1 cellular context compared by ENCODE assay signal in genomic region chr13:27183561-27184147, GRCh38.
TF ChIP-seq lines count a peak whose summit lies in the region.

No MANE protein-coding gene starts in this region.

TF ChIP-seq in GM23338, 12 proteins besides CTCF, POLR2A, EP300 and RAD21 (continued from another document):
- TF ChIP-seq, protein P1, sequence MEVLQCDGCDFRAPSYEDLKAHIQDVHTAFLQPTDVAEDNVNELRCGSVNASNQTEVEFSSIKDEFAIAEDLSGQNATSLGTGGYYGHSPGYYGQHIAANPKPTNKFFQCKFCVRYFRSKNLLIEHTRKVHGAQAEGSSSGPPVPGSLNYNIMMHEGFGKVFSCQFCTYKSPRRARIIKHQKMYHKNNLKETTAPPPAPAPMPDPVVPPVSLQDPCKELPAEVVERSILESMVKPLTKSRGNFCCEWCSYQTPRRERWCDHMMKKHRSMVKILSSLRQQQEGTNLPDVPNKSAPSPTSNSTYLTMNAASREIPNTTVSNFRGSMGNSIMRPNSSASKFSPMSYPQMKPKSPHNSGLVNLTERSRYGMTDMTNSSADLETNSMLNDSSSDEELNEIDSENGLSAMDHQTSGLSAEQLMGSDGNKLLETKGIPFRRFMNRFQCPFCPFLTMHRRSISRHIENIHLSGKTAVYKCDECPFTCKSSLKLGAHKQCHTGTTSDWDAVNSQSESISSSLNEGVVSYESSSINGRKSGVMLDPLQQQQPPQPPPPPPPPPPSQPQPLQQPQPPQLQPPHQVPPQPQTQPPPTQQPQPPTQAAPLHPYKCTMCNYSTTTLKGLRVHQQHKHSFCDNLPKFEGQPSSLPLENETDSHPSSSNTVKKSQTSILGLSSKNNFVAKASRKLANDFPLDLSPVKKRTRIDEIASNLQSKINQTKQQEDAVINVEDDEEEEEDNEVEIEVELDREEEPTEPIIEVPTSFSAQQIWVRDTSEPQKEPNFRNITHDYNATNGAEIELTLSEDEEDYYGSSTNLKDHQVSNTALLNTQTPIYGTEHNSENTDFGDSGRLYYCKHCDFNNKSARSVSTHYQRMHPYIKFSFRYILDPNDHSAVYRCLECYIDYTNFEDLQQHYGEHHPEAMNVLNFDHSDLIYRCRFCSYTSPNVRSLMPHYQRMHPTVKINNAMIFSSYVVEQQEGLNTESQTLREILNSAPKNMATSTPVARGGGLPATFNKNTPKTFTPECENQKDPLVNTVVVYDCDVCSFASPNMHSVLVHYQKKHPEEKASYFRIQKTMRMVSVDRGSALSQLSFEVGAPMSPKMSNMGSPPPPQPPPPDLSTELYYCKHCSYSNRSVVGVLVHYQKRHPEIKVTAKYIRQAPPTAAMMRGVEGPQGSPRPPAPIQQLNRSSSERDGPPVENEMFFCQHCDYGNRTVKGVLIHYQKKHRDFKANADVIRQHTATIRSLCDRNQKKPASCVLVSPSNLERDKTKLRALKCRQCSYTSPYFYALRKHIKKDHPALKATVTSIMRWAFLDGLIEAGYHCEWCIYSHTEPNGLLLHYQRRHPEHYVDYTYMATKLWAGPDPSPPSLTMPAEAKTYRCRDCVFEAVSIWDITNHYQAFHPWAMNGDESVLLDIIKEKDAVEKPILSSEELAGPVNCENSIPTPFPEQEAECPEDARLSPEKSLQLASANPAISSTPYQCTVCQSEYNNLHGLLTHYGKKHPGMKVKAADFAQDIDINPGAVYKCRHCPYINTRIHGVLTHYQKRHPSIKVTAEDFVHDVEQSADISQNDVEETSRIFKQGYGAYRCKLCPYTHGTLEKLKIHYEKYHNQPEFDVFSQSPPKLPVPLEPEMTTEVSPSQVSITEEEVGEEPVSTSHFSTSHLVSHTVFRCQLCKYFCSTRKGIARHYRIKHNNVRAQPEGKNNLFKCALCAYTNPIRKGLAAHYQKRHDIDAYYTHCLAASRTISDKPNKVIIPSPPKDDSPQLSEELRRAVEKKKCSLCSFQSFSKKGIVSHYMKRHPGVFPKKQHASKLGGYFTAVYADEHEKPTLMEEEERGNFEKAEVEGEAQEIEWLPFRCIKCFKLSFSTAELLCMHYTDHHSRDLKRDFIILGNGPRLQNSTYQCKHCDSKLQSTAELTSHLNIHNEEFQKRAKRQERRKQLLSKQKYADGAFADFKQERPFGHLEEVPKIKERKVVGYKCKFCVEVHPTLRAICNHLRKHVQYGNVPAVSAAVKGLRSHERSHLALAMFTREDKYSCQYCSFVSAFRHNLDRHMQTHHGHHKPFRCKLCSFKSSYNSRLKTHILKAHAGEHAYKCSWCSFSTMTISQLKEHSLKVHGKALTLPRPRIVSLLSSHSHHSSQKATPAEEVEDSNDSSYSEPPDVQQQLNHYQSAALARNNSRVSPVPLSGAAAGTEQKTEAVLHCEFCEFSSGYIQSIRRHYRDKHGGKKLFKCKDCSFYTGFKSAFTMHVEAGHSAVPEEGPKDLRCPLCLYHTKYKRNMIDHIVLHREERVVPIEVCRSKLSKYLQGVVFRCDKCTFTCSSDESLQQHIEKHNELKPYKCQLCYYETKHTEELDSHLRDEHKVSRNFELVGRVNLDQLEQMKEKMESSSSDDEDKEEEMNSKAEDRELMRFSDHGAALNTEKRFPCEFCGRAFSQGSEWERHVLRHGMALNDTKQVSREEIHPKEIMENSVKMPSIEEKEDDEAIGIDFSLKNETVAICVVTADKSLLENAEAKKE (CRISPR knock-in tag; IDR thresholded peaks at IDR 0.05) = no peak
- no peak for TF ChIP-seq ZNF114 (CRISPR knock-in tag; IDR thresholded peaks at IDR 0.05)
- TF ChIP-seq EZH2phosphoT487 (IDR thresholded peaks at IDR 0.05; ENCODE audit: unreplicated experiment) = no peak
- TF ChIP-seq CREB1 (CRISPR knock-in tag; IDR thresholded peaks at IDR 0.05; ENCODE audit: low read depth) = no peak
- TF ChIP-seq JUNB (IDR thresholded peaks at IDR 0.05; ENCODE audit: unreplicated experiment) = no peak
- TF ChIP-seq, protein P2, sequence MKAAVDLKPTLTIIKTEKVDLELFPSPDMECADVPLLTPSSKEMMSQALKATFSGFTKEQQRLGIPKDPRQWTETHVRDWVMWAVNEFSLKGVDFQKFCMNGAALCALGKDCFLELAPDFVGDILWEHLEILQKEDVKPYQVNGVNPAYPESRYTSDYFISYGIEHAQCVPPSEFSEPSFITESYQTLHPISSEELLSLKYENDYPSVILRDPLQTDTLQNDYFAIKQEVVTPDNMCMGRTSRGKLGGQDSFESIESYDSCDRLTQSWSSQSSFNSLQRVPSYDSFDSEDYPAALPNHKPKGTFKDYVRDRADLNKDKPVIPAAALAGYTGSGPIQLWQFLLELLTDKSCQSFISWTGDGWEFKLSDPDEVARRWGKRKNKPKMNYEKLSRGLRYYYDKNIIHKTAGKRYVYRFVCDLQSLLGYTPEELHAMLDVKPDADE (IDR thresholded peaks at IDR 0.05) = no peak
- TF ChIP-seq REST (IDR thresholded peaks at IDR 0.05; ENCODE audit: unreplicated experiment) = no peak
- no peak for TF ChIP-seq STAT1 (IDR thresholded peaks at IDR 0.05; ENCODE audit: unreplicated experiment)
- TF ChIP-seq ZNF331 (CRISPR knock-in tag; IDR thresholded peaks at IDR 0.05; ENCODE audit: low read depth) = no peak
